In genomic region chr16:9557266-9557665, GRCh38 we compare ENCODE assay signal across 26 cellular contexts.
"Had no signal": no experiment of that assay in that cellular context is flagged by ENCODE, and none has a peak within 500 bp of the region (broad histone marks: within the 10 kb centered on the region; RNA-seq: fewer than 3 reads in every experiment).

No MANE protein-coding gene starts in this region.

- ATAC-seq: activated CD4-positive, alpha-beta T cell treated with anti-CD3 and anti-CD28 coated beads for 36 hours; effector memory CD8-positive, alpha-beta T cell; esophagus mucosa; left lung; naive thymus-derived CD4-positive, alpha-beta T cell had no signal

- H3K79me2 ChIP-seq: hepatocyte had no signal

- H3K4me3 ChIP-seq: breast epithelium, hepatocyte, left lung, lung, right lobe of liver, skin epidermis, tibial artery had no signal

- H3K27me3 ChIP-seq: breast epithelium, hepatocyte, left lung, right lobe of liver, tibial artery had no signal

- H3K4me1 ChIP-seq: breast epithelium, left lung, tibial artery had no signal

- H3K4me2 ChIP-seq: hepatocyte had no signal

- H3K36me3 ChIP-seq: breast epithelium, left lung, right lobe of liver, tibial artery had no signal

- FAIRE-seq: astrocyte, colon, endothelial cell of umbilical vein, frontal cortex had no signal

- H2AFZ ChIP-seq: hepatocyte had no signal

- H3K9me3 ChIP-seq: right lobe of liver had no signal

- H3K27ac ChIP-seq: breast epithelium, hepatocyte, left lung, right lobe of liver, skin epidermis, tibial artery had no signal

- DNase-seq: activated B cell treated with CpG ODN at 0.5 μM for 24 hours; activated CD4-positive, alpha-beta T cell treated with anti-CD3 and anti-CD28 coated beads for 36 hours; activated CD4-positive, alpha-beta T cell treated with anti-CD3 and anti-CD28 coated beads, Interleukin-2, amount 50 U/mL, for 48 hours; activated naive CD4-positive, alpha-beta T cell treated with Interleukin-2 at 50 U/mL for 16 hours; activated naive CD8-positive, alpha-beta T cell treated with anti-CD3 and anti-CD28 coated beads for 36 hours; activated T-cell treated with anti-CD3 and anti-CD28 coated beads, Interleukin-2, amount 50 U/mL, for 48 hours; effector memory CD8-positive, alpha-beta T cell; glutamatergic neuron; immature natural killer cell; left lung; naive thymus-derived CD4-positive, alpha-beta T cell; occipital lobe; posterior cingulate gyrus; right lobe of liver; stimulated activated CD4-positive, alpha-beta T cell treated with anti-CD3 and anti-CD28 coated beads, Interleukin-1b, Interleukin-23, amount 100 ng/mL, for 48 hours; substantia nigra; tibial artery had no signal
